Comparison of ENCODE assay signal across 10 cellular contexts in genomic region chr18:10131036-10131774, GRCh38.
DNase-seq lines count a peak whose midpoint lies in the region; ATAC-seq and TF ChIP-seq lines count a peak whose summit lies in the region.
"Had no signal": no experiment of that assay in that cellular context is flagged by ENCODE, and none has a peak within 500 bp of the region (broad histone marks: within the 10 kb centered on the region; RNA-seq: fewer than 3 reads in every experiment).

No MANE protein-coding gene starts in this region.

- DNase-seq in SK-MEL-5 (ENCODE audit: low read depth, low spot score) (peak; percentile 1), retinal pigment epithelial cell (ENCODE audit: low read depth) (no peak), 8988T (no peak), AML-193 (lab: John Stamatoyannopoulos, UW) (no peak), NCI-H510A (lab: John Stamatoyannopoulos, UW) (no peak)
- DNase-seq: DND-41, IMR-90 had no signal

- no peaks in the 10 kb centered on the region for H3K36me3 ChIP-seq in HEK293 (ENCODE audit: control insufficient read depth in 2 of 2, insufficient read depth in 1 of 2, low read length in 2 of 2)
- H3K36me3 ChIP-seq in iPS-18a (ENCODE audit: control insufficient read depth, low read depth, low read length), result no peaks in the 10 kb centered on the region

- H3K4me3 ChIP-seq in HEK293 (ENCODE audit: low read depth, low read length) (no peak overlapping the region; the same call in 1 of the 2 replicates), iPS-18a (ENCODE audit: low read length) (peak overlapping the region; percentile 63), retinal pigment epithelial cell (ENCODE audit: low read length) (peak overlapping the region; percentile 49)

- in situ Hi-C loops in SK-MEL-5 (cut with HindIII; ENCODE audit: low pct_unique_long_range_greater_than_20kb, low sequenced_read_pairs), result no loop called here

- CTCF ChIA-PET in HEK293 (lab: Yijun Ruan, JAX), result interaction anchor here (0.6 to 1.4 kb wide), 2 partner anchors 160 to 421 kb away, joined by 4 to 7 read pairs; no protein-coding TSS in a partner anchor

- H3K9me3 ChIP-seq in HEK293 (ENCODE audit: control insufficient read depth, insufficient read depth, low read depth, low read length) (no peaks in the 10 kb centered on the region), iPS-18a (ENCODE audit: control insufficient read depth, low read depth, low read length) (no peaks in the 10 kb centered on the region)

- POLR2A ChIA-PET in HEK293 (lab: Yijun Ruan, JAX), result interaction anchor here (0.6 to 1.4 kb wide), 3 partner anchors 9 to 1331 kb away, joined by 3 to 5 read pairs (median 5); no protein-coding TSS in a partner anchor

- no peak for ATAC-seq in HG02588 (IDR thresholded peaks at IDR 0.05; ENCODE audit: unreplicated experiment)

- no peak overlapping the region for H3K9ac ChIP-seq in iPS-18a (ENCODE audit: low read length)

- peak overlapping the region; percentile 56; the same call in 1 of the 2 replicates for H3K27ac ChIP-seq in HEK293 (ENCODE audit: extremely low read depth, low read depth, low read length)
- no peak overlapping the region for H3K27ac ChIP-seq in iPS-18a (ENCODE audit: low read length)

- H3K27me3 ChIP-seq in iPS-18a (ENCODE audit: control insufficient read depth, insufficient read depth, low read length), result peaks cover 18% of the 10 kb centered on the region

- TF ChIP-seq CTCF in HEK293 (tag by site-specific recombination; IDR thresholded peaks at IDR 0.05) (no peak), retinal pigment epithelial cell (conservative IDR thresholded peaks at IDR 0.05; ENCODE audit: low read depth, low read length) (no peak)

- H3K4me1 ChIP-seq in HEK293 (ENCODE audit: control insufficient read depth, insufficient read depth, low read length) (peaks cover 9% of the 10 kb centered on the region), iPS-18a (ENCODE audit: control insufficient read depth, low read depth, low read length) (peaks cover 6% of the 10 kb centered on the region)

TF ChIP-seq in HEK293, 187 proteins besides CTCF, POLR2A, EP300 and RAD21:
- TF ChIP-seq ZNF394 (tag by site-specific recombination; IDR thresholded peaks at IDR 0.05; ENCODE audit: borderline replicate concordance), result no peak
- no peak for TF ChIP-seq ZNF121 (tag by site-specific recombination; IDR thresholded peaks at IDR 0.05)
- no peak for TF ChIP-seq GLI4 (tag by site-specific recombination; IDR thresholded peaks at IDR 0.05)
- TF ChIP-seq OSR2 (tag by site-specific recombination; IDR thresholded peaks at IDR 0.05), result no peak
- no peak for TF ChIP-seq ZNF175 (tag by site-specific recombination; IDR thresholded peaks at IDR 0.05)
- TF ChIP-seq FEZF1 (tag by site-specific recombination; IDR thresholded peaks at IDR 0.05), result peak; percentile 35
- TF ChIP-seq TRIM28 (IDR thresholded peaks at IDR 0.05; ENCODE audit: borderline replicate concordance, low read length), result 0 out of 2 replicates have a peak, but pooled peaks have one; percentile 8
- no peak for TF ChIP-seq SALL2 (tag by site-specific recombination; IDR thresholded peaks at IDR 0.05; ENCODE audit: borderline replicate concordance)
- no peak for TF ChIP-seq ZBTB8A (tag by site-specific recombination; IDR thresholded peaks at IDR 0.05)
- no peak for TF ChIP-seq ZNF341 (tag by site-specific recombination; IDR thresholded peaks at IDR 0.05; ENCODE audit: low read depth)
- TF ChIP-seq ZFP69B (tag by site-specific recombination; IDR thresholded peaks at IDR 0.05), result no peak
- TF ChIP-seq GLI2 (tag by site-specific recombination; IDR thresholded peaks at IDR 0.05; ENCODE audit: borderline replicate concordance, low read depth), result no peak
- no peak for TF ChIP-seq ZNF544 (tag by site-specific recombination; IDR thresholded peaks at IDR 0.05)
- no peak for TF ChIP-seq ZNF768 (tag by site-specific recombination; IDR thresholded peaks at IDR 0.05)
- TF ChIP-seq ZNF398 (tag by site-specific recombination; IDR thresholded peaks at IDR 0.05), result no peak
- peak; percentile 35; the same call in 1 of the 2 replicates for TF ChIP-seq ZNF664 (tag by site-specific recombination; IDR thresholded peaks at IDR 0.05)
- no peak for TF ChIP-seq RBAK (tag by site-specific recombination; IDR thresholded peaks at IDR 0.05)
